In genomic region chr6:152748843-152749242, GRCh38 we compare ENCODE assay signal across 10 cellular contexts. TPM values are rescaled to one million over a fixed set of nuclear protein-coding genes. Genes with fewer than 3 reads are reported as not detected.
DNase-seq lines count a peak whose midpoint lies in the region; ATAC-seq and TF ChIP-seq lines count a peak whose summit lies in the region.
"Had no signal": no experiment of that assay in that cellular context is flagged by ENCODE, and none has a peak within 500 bp of the region (broad histone marks: within the 10 kb centered on the region; RNA-seq: fewer than 3 reads in every experiment).

No MANE protein-coding gene starts in this region.

- no peak overlapping the region for H3K27ac Mint-ChIP-seq in natural killer cell treated with Interleukin-12 subunit alpha and Interleukin-12 subunit beta and Interleukin-15 and Interleukin-18, amount 100 ng/mL, for 72 hours
- H3K27ac Mint-ChIP-seq in activated naive CD8-positive, alpha-beta T cell treated with anti-CD3 and anti-CD28 coated beads for 36 hours: no peak overlapping the region
- H3K27ac Mint-ChIP-seq: dendritic cell treated with granulocyte-macrophage colony-stimulating factor and Interleukin-4, amounts not matched to agents 40 ng/mL and 50 ng/mL, for 4 days had no signal

- no peaks in the 10 kb centered on the region for H3K36me3 Mint-ChIP-seq in natural killer cell treated with Interleukin-12 subunit alpha and Interleukin-12 subunit beta and Interleukin-15 and Interleukin-18, amount 100 ng/mL, for 72 hours
- H3K36me3 Mint-ChIP-seq in activated naive CD8-positive, alpha-beta T cell treated with anti-CD3 and anti-CD28 coated beads for 36 hours: no peaks in the 10 kb centered on the region

- H3K4me3 Mint-ChIP-seq in natural killer cell treated with Interleukin-12 subunit alpha and Interleukin-12 subunit beta and Interleukin-15 and Interleukin-18, amount 100 ng/mL, for 72 hours: no peak overlapping the region
- H3K4me3 Mint-ChIP-seq in activated naive CD8-positive, alpha-beta T cell treated with anti-CD3 and anti-CD28 coated beads for 36 hours: no peak overlapping the region
- H3K4me3 Mint-ChIP-seq: dendritic cell treated with granulocyte-macrophage colony-stimulating factor and Interleukin-4, amounts not matched to agents 40 ng/mL and 50 ng/mL, for 4 days had no signal

- H3K4me1 Mint-ChIP-seq in natural killer cell treated with Interleukin-12 subunit alpha and Interleukin-12 subunit beta and Interleukin-15 and Interleukin-18, amount 100 ng/mL, for 72 hours (ENCODE audit: low read depth in 2 of 2): no peaks in the 10 kb centered on the region
- no peaks in the 10 kb centered on the region for H3K4me1 Mint-ChIP-seq in activated naive CD8-positive, alpha-beta T cell treated with anti-CD3 and anti-CD28 coated beads for 36 hours

- no peak overlapping the region for H3K4me3 ChIP-seq in cardiac muscle cell
- no peak overlapping the region for H3K4me3 ChIP-seq in heart left ventricle
- H3K4me3 ChIP-seq in fibroblast of villous mesenchyme (ENCODE audit: low read depth, low read length): no peak overlapping the region

- H3K27ac ChIP-seq in cardiac muscle cell (no peak overlapping the region), heart left ventricle (no peak overlapping the region)

- 40 to 59% (median 45%) methylated on average over 1 of the region's 1 CpG for WGBS in heart left ventricle, 4 donors

- intact Hi-C loops in heart left ventricle (cut with DNase I): loop anchor here in 2 of 10 donors (5.0 to 10.0 kb wide), 2 partner anchors 198 to 206 kb away; no protein-coding TSS in a partner anchor

- H3K9me3 ChIP-seq in cardiac muscle cell (ENCODE audit: low read depth): no peaks in the 10 kb centered on the region
- no peaks in the 10 kb centered on the region for H3K9me3 ChIP-seq in heart left ventricle

- TF ChIP-seq POLR2A in heart left ventricle (IDR thresholded peaks at IDR 0.05): no peak

- H3K36me3 ChIP-seq in cardiac muscle cell: no peaks in the 10 kb centered on the region
- no peaks in the 10 kb centered on the region for H3K36me3 ChIP-seq in heart left ventricle

- TF ChIP-seq CTCF in cardiac muscle cell (IDR thresholded peaks at IDR 0.05; ENCODE audit: low read depth, low read length) (peak; percentile 26), heart left ventricle (IDR thresholded peaks at IDR 0.05) (peak in 5 of 12 donors; percentile 9 to 30 (median 18)), fibroblast of villous mesenchyme (IDR thresholded peaks at IDR 0.05; ENCODE audit: insufficient read depth, low read depth, low read length) (no peak)

- H3K4me1 ChIP-seq in cardiac muscle cell (ENCODE audit: low read depth): no peaks in the 10 kb centered on the region
- H3K4me1 ChIP-seq in heart left ventricle: no peaks in the 10 kb centered on the region

- no peak for ATAC-seq in heart left ventricle
- no peak for ATAC-seq in HG03175 (IDR thresholded peaks at IDR 0.05; ENCODE audit: unreplicated experiment)
- no peak for ATAC-seq in natural killer cell treated with Interleukin-12 subunit alpha and Interleukin-12 subunit beta and Interleukin-15 and Interleukin-18, amount 100 ng/mL, for 72 hours
- ATAC-seq in left lobe of liver: no peak

- H3K9me3 Mint-ChIP-seq in natural killer cell treated with Interleukin-12 subunit alpha and Interleukin-12 subunit beta and Interleukin-15 and Interleukin-18, amount 100 ng/mL, for 72 hours: no peaks in the 10 kb centered on the region
- no peaks in the 10 kb centered on the region for H3K9me3 Mint-ChIP-seq in activated naive CD8-positive, alpha-beta T cell treated with anti-CD3 and anti-CD28 coated beads for 36 hours
- H3K9me3 Mint-ChIP-seq: dendritic cell treated with granulocyte-macrophage colony-stimulating factor and Interleukin-4, amounts not matched to agents 40 ng/mL and 50 ng/mL, for 4 days had no signal

- no peaks in the 10 kb centered on the region for H3K27me3 ChIP-seq in cardiac muscle cell
- no peaks in the 10 kb centered on the region for H3K27me3 ChIP-seq in heart left ventricle

- H3K27me3 Mint-ChIP-seq in natural killer cell treated with Interleukin-12 subunit alpha and Interleukin-12 subunit beta and Interleukin-15 and Interleukin-18, amount 100 ng/mL, for 72 hours: peaks cover 6 to 18% of the 10 kb centered on the region in 2 donors
- no peaks in the 10 kb centered on the region for H3K27me3 Mint-ChIP-seq in activated naive CD8-positive, alpha-beta T cell treated with anti-CD3 and anti-CD28 coated beads for 36 hours
- H3K27me3 Mint-ChIP-seq: dendritic cell treated with granulocyte-macrophage colony-stimulating factor and Interleukin-4, amounts not matched to agents 40 ng/mL and 50 ng/mL, for 4 days had no signal

- DNase-seq in cardiac muscle cell (ENCODE audit: low read depth in 1 of 2, low spot score in 1 of 2): peak in 1 of 2 donors; percentile 34
- no peak for DNase-seq in heart left ventricle
- DNase-seq in RKO (ENCODE audit: low spot score): peak; percentile 43
- peak; percentile 16 for DNase-seq in fibroblast of villous mesenchyme (ENCODE audit: low read depth)
- DNase-seq in natural killer cell treated with Interleukin-12 subunit alpha and Interleukin-12 subunit beta and Interleukin-15 and Interleukin-18, amount 100 ng/mL, for 72 hours (ENCODE audit: low spot score): no peak
- DNase-seq in activated naive CD8-positive, alpha-beta T cell treated with anti-CD3 and anti-CD28 coated beads for 36 hours: no peak
- DNase-seq in left lobe of liver (ENCODE audit: low spot score): no peak
- DNase-seq: stimulated activated naive CD4-positive, alpha-beta T cell had no signal

RNA-seq across cellular contexts. Expression of gene VIP, which starts 1.8 kb away (rescaled TPM):
- not detected in 2 replicates for total RNA-seq in cardiac muscle cell
- polyA plus RNA-seq in cardiac muscle cell: not detected in 2 replicates
- total RNA-seq in heart left ventricle: under 1 TPM in 6 of 9 donors, not detected in 3; 0.29 to 0.65 (median 0.46) TPM
- polyA plus RNA-seq in heart left ventricle: 1 to 10 TPM in 1 of 2 donors, under 1 TPM in 1; 0.29 to 3.9 TPM
- total RNA-seq in fibroblast of villous mesenchyme: not detected in 2 replicates
- total RNA-seq in natural killer cell treated with Interleukin-12 subunit alpha and Interleukin-12 subunit beta and Interleukin-15 and Interleukin-18, amount 100 ng/mL, for 72 hours: not detected
- not detected for total RNA-seq in activated naive CD8-positive, alpha-beta T cell treated with anti-CD3 and anti-CD28 coated beads for 36 hours
- 0.15 TPM for total RNA-seq in left lobe of liver

RNA-seq across cellular contexts. Expression of gene MYCT1, which starts 51.1 kb away (rescaled TPM):
- 0.21 TPM in 1 of 2 replicates, not detected in the other for total RNA-seq in cardiac muscle cell
- polyA plus RNA-seq in cardiac muscle cell: 0.84 TPM in 1 of 2 replicates, not detected in the other
- 10 to 100 TPM in 8 of 9 donors, 1 to 10 TPM in 1; 8.4 to 20.8 (median 15.8) TPM for total RNA-seq in heart left ventricle
- 10 to 100 TPM; 13.6 to 13.7 TPM for polyA plus RNA-seq in heart left ventricle
- total RNA-seq in fibroblast of villous mesenchyme: under 0.01 TPM in 2 replicates
- not detected for total RNA-seq in natural killer cell treated with Interleukin-12 subunit alpha and Interleukin-12 subunit beta and Interleukin-15 and Interleukin-18, amount 100 ng/mL, for 72 hours
- not detected for total RNA-seq in activated naive CD8-positive, alpha-beta T cell treated with anti-CD3 and anti-CD28 coated beads for 36 hours
- total RNA-seq in left lobe of liver: 3.3 TPM

Comparison
In these comparisons a context has a peak if more than half of its experiments do, and no peak if none do; other contexts are left out.
1. DNase-seq: peak in RKO (single experiment) and fibroblast of villous mesenchyme (single experiment); none in heart left ventricle (0 of 5), natural killer cell treated with Interleukin-12 subunit alpha and Interleukin-12 subunit beta and Interleukin-15 and Interleukin-18, amount 100 ng/mL, for 72 hours (single experiment), activated naive CD8-positive, alpha-beta T cell treated with anti-CD3 and anti-CD28 coated beads for 36 hours (single experiment) and left lobe of liver (single experiment).